ENCODE assay signal across 16 cellular contexts in genomic region chr2:157312866-157313486, GRCh38. TPM values are rescaled to one million over a fixed set of nuclear protein-coding genes. Genes with fewer than 3 reads are reported as not detected.
DNase-seq lines count a peak whose midpoint lies in the region; ATAC-seq, FAIRE-seq and TF ChIP-seq lines count a peak whose summit lies in the region.
"Had no signal": no experiment of that assay in that cellular context is flagged by ENCODE, and none has a peak within 500 bp of the region (broad histone marks: within the 10 kb centered on the region; RNA-seq: fewer than 3 reads in every experiment).

No MANE protein-coding gene starts in this region.

- H3K27me3 Mint-ChIP-seq in activated T-helper 2 cell treated with anti-CD3 and anti-CD28 coated beads, Interferon-gamma antibody, Interleukin-2, Interleukin-4, amounts not matched to agents 10 μg/mL and 5 μg/mL and 100 μg/mL, durations not matched to agents 14 hours and 24 hours and 36 hours (ENCODE audit: low read depth): no peaks in the 10 kb centered on the region
- H3K27me3 Mint-ChIP-seq: dendritic cell treated with granulocyte-macrophage colony-stimulating factor and Interleukin-4, amounts not matched to agents 40 ng/mL and 50 ng/mL, for 4 days; stimulated activated naive CD8-positive, alpha-beta T cell treated with anti-CD3 and anti-CD28 coated beads, Interleukin-15, Interleukin-2, amounts not matched to agents 100 ng/mL and 50 ng/mL, for 24 hours had no signal

- intact Hi-C loops in activated T-helper 2 cell treated with anti-CD3 and anti-CD28 coated beads, Interferon-gamma antibody, Interleukin-2, Interleukin-4, amounts not matched to agents 10 μg/mL and 5 μg/mL and 100 μg/mL, durations not matched to agents 14 hours and 24 hours and 36 hours (cut with micrococcal nuclease): no loop called here

- H3K36me3 ChIP-seq in fibroblast of lung (ENCODE audit: control insufficient read depth, insufficient read depth, low read length): no peaks in the 10 kb centered on the region
- H3K36me3 ChIP-seq: lower lobe of right lung had no signal

- peak overlapping the region; percentile 57 for H3K27ac ChIP-seq in fibroblast of lung (ENCODE audit: insufficient read depth, low read length)
- H3K27ac ChIP-seq: lower lobe of right lung, SK-N-MC had no signal

- no peaks in the 10 kb centered on the region for H3K9me3 ChIP-seq in fibroblast of lung (ENCODE audit: control insufficient read depth, insufficient read depth, low read depth, low read length)
- H3K9me3 ChIP-seq: lower lobe of right lung had no signal

- peaks cover 9% of the 10 kb centered on the region for H3K4me1 ChIP-seq in fibroblast of lung (ENCODE audit: control insufficient read depth, extremely low read depth, insufficient read depth, low read length)
- H3K4me1 ChIP-seq: lower lobe of right lung had no signal

- peak; percentile 38 for FAIRE-seq in GM18507 (lab: Jason Lieb, UNC)

- H2AFZ ChIP-seq in fibroblast of lung (ENCODE audit: low read length): no peak overlapping the region

- no peak for TF ChIP-seq CTCF in fibroblast of lung (conservative IDR thresholded peaks at IDR 0.05 in 1 of 2, IDR thresholded peaks at IDR 0.05 in 1 of 2; ENCODE audit: low read depth in 1 of 2, low read length in 2 of 2)

- peaks cover 23% of the 10 kb centered on the region for H3K4me1 Mint-ChIP-seq in activated T-helper 2 cell treated with anti-CD3 and anti-CD28 coated beads, Interferon-gamma antibody, Interleukin-2, Interleukin-4, amounts not matched to agents 10 μg/mL and 5 μg/mL and 100 μg/mL, durations not matched to agents 14 hours and 24 hours and 36 hours (ENCODE audit: low read depth)

- H3K4me3 ChIP-seq in fibroblast of lung (replicated peaks in 1 of 4; ENCODE audit: control extremely low read depth in 1 of 4, insufficient read depth in 1 of 4, low read depth in 3 of 4, low read length in 4 of 4): no peak overlapping the region
- H3K4me3 ChIP-seq: lower lobe of right lung, SK-N-MC had no signal

- H3K27ac Mint-ChIP-seq in activated T-helper 2 cell treated with anti-CD3 and anti-CD28 coated beads, Interferon-gamma antibody, Interleukin-2, Interleukin-4, amounts not matched to agents 10 μg/mL and 5 μg/mL and 100 μg/mL, durations not matched to agents 14 hours and 24 hours and 36 hours: no peak overlapping the region
- H3K27ac Mint-ChIP-seq: dendritic cell treated with granulocyte-macrophage colony-stimulating factor and Interleukin-4, amounts not matched to agents 40 ng/mL and 50 ng/mL, for 4 days; stimulated activated naive CD8-positive, alpha-beta T cell treated with anti-CD3 and anti-CD28 coated beads, Interleukin-15, Interleukin-2, amounts not matched to agents 100 ng/mL and 50 ng/mL, for 24 hours had no signal

- no peaks in the 10 kb centered on the region for H3K27me3 ChIP-seq in fibroblast of lung (ENCODE audit: control insufficient read depth, insufficient read depth, low read length)

- no peaks in the 10 kb centered on the region for H3K36me3 Mint-ChIP-seq in activated T-helper 2 cell treated with anti-CD3 and anti-CD28 coated beads, Interferon-gamma antibody, Interleukin-2, Interleukin-4, amounts not matched to agents 10 μg/mL and 5 μg/mL and 100 μg/mL, durations not matched to agents 14 hours and 24 hours and 36 hours (ENCODE audit: low read depth)

- no peak overlapping the region for H3K9ac ChIP-seq in fibroblast of lung (ENCODE audit: insufficient read depth, low read length)

- DNase-seq in GM18507 (ENCODE audit: extremely low spot score, insufficient read length, low read depth) (no peak), fibroblast of lung (ENCODE audit: low read depth in 2 of 2) (no peak), mucosa of gallbladder (ENCODE audit: low spot score) (no peak)
- no peak for DNase-seq in central memory CD4-positive, alpha-beta T cell
- DNase-seq in activated CD4-positive, alpha-beta T cell treated with anti-CD3 and anti-CD28 coated beads for 4 hours: no peak
- no peak for DNase-seq in activated T-helper 2 cell treated with anti-CD3 and anti-CD28 coated beads, Interferon-gamma antibody, Interleukin-2, Interleukin-4, amounts not matched to agents 10 μg/mL and 5 μg/mL and 100 μg/mL, durations not matched to agents 14 hours and 24 hours and 36 hours (ENCODE audit: low spot score)
- DNase-seq: activated CD4-positive, alpha-beta T cell treated with anti-CD3 and anti-CD28 coated beads for 1 hour; GOT3; head of caudate nucleus; lower lobe of right lung; stimulated activated CD4-positive, alpha-beta T cell treated with anti-CD3 and anti-CD28 coated beads, Interleukin-1b, Interleukin-23, amount 100 ng/mL, for 48 hours had no signal

- H4K20me1 ChIP-seq in fibroblast of lung (ENCODE audit: control insufficient read depth, extremely low read depth, insufficient read depth, low read length): no peaks in the 10 kb centered on the region

- no peaks in the 10 kb centered on the region for H3K79me2 ChIP-seq in fibroblast of lung (ENCODE audit: control insufficient read depth, insufficient read depth, low read length)

- no peaks in the 10 kb centered on the region for H3K9me3 Mint-ChIP-seq in activated T-helper 2 cell treated with anti-CD3 and anti-CD28 coated beads, Interferon-gamma antibody, Interleukin-2, Interleukin-4, amounts not matched to agents 10 μg/mL and 5 μg/mL and 100 μg/mL, durations not matched to agents 14 hours and 24 hours and 36 hours
- H3K9me3 Mint-ChIP-seq: dendritic cell treated with granulocyte-macrophage colony-stimulating factor and Interleukin-4, amounts not matched to agents 40 ng/mL and 50 ng/mL, for 4 days; stimulated activated naive CD8-positive, alpha-beta T cell treated with anti-CD3 and anti-CD28 coated beads, Interleukin-15, Interleukin-2, amounts not matched to agents 100 ng/mL and 50 ng/mL, for 24 hours had no signal

- no peak overlapping the region for H3K4me3 Mint-ChIP-seq in activated T-helper 2 cell treated with anti-CD3 and anti-CD28 coated beads, Interferon-gamma antibody, Interleukin-2, Interleukin-4, amounts not matched to agents 10 μg/mL and 5 μg/mL and 100 μg/mL, durations not matched to agents 14 hours and 24 hours and 36 hours (ENCODE audit: low read depth)
- H3K4me3 Mint-ChIP-seq: dendritic cell treated with granulocyte-macrophage colony-stimulating factor and Interleukin-4, amounts not matched to agents 40 ng/mL and 50 ng/mL, for 4 days had no signal

- peak overlapping the region; percentile 45 for H3K4me2 ChIP-seq in fibroblast of lung (ENCODE audit: extremely low read depth, insufficient read depth, low read length)

- ATAC-seq in GM19452 (IDR thresholded peaks at IDR 0.05; ENCODE audit: unreplicated experiment): peak; percentile 61
- peak; percentile 43 for ATAC-seq in HG03139 (IDR thresholded peaks at IDR 0.05; ENCODE audit: unreplicated experiment)
- ATAC-seq: lower lobe of right lung had no signal

RNA-seq across cellular contexts. Expression of gene ERMN, which starts 12.6 kb away (rescaled TPM):
- 0.17 TPM in 1 of 2 replicates, not detected in the other for total RNA-seq in fibroblast of lung
- polyA plus RNA-seq in fibroblast of lung: not detected in 2 replicates
- polyA plus RNA-seq in fibroblast of lung (2012): 0.03 and 0.07 TPM in 2 replicates
- polyA minus RNA-seq in fibroblast of lung (ENCODE audit: low replicate concordance): not detected in 2 replicates
- not detected for total RNA-seq in mucosa of gallbladder
- 1.9 and 2.0 TPM in 2 replicates for total RNA-seq in activated T-helper 2 cell treated with anti-CD3 and anti-CD28 coated beads, Interferon-gamma antibody, Interleukin-2, Interleukin-4, amounts not matched to agents 10 μg/mL and 5 μg/mL and 100 μg/mL, durations not matched to agents 14 hours and 24 hours and 36 hours

RNA-seq across cellular contexts. Expression of gene GALNT5, which starts 55.5 kb away (rescaled TPM):
- total RNA-seq in fibroblast of lung: 32.4 and 199 TPM in 2 replicates
- 51.5 and 63.7 TPM in 2 replicates for polyA plus RNA-seq in fibroblast of lung
- 42.5 and 54.5 TPM in 2 replicates for polyA plus RNA-seq in fibroblast of lung (2012)
- polyA minus RNA-seq in fibroblast of lung (ENCODE audit: low replicate concordance): 12.8 and 17.8 TPM in 2 replicates
- total RNA-seq in mucosa of gallbladder: 11.7 TPM
- not detected in 2 replicates for total RNA-seq in activated T-helper 2 cell treated with anti-CD3 and anti-CD28 coated beads, Interferon-gamma antibody, Interleukin-2, Interleukin-4, amounts not matched to agents 10 μg/mL and 5 μg/mL and 100 μg/mL, durations not matched to agents 14 hours and 24 hours and 36 hours
